8 cellular contexts compared by ENCODE assay signal in the genomic region with DNA sequence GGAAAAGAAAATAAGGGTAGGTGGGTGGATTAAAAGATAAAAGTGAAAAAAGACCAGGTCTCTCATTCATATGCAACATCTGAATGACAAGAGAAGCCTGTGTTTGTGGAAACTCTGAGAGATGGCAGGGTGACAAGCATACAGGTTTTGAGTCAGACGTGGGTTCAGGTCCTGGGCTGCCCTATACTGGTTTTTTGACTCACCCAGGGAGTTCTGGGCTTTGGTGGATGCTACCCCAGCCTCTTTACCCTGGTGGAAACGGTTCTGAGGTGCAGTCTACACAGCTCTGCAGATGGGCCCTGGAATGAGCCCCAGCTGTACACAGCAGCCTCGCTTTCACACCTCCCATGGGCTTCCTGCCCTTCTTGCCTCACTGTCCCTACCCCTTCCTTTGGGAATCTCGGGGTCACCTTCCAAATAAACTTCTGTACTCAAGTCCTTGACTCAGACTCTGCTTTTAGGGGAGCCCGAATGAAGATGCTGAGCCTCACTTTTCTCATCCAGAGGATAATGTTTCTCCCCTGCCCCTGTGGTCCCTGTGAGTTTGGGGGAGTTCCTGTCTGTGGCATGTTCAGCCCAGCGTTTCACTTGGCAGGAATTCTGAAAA.
DNase-seq lines count a peak whose midpoint lies in the region; ATAC-seq and TF ChIP-seq lines count a peak whose summit lies in the region.

No MANE protein-coding gene starts in this region.

- H3K36me3 Mint-ChIP-seq in chondrocyte (ENCODE audit: low read depth): no peaks in the 10 kb centered on the region

- no peaks in the 10 kb centered on the region for H3K27me3 Mint-ChIP-seq in chondrocyte (ENCODE audit: low read depth)

- H2AFZ ChIP-seq in SK-N-SH (ENCODE audit: low read depth): no peak overlapping the region

- no peaks in the 10 kb centered on the region for H3K27me3 ChIP-seq in SK-N-SH (ENCODE audit: insufficient read depth)

- H3K4me1 ChIP-seq in SK-N-SH (ENCODE audit: control insufficient read depth in 1 of 2, insufficient read depth in 2 of 2, low read depth in 1 of 2, low read length in 1 of 2): peaks cover 31 to 46% of the 10 kb centered on the region in 2 experiments

- no peak overlapping the region for H3K4me3 Mint-ChIP-seq in chondrocyte (ENCODE audit: unreplicated experiment)

- H3K27ac ChIP-seq in SK-N-SH (ENCODE audit: low read depth in 2 of 2, low read length in 1 of 2): peak overlapping the region; percentile 53 to 93

- H3K4me1 Mint-ChIP-seq in chondrocyte (ENCODE audit: low read depth): peaks cover 71% of the 10 kb centered on the region

- peaks cover 30% of the 10 kb centered on the region for H3F3A ChIP-seq in SK-N-SH (replicated peaks; ENCODE audit: insufficient read depth)

- H3K4me2 ChIP-seq in SK-N-SH: 0 out of 2 replicates have a peak overlapping the region, but pooled peaks have one; percentile 41

- POLR2A ChIA-PET in SK-N-SH (lab: Yijun Ruan, JAX): no interaction called here

- H3K27ac Mint-ChIP-seq in chondrocyte (ENCODE audit: unreplicated experiment): peak overlapping the region; percentile 66

- H4K20me1 ChIP-seq in SK-N-SH (ENCODE audit: insufficient read depth): no peaks in the 10 kb centered on the region

- 81% methylated on average over 5 of the region's 6 CpGs for WGBS in SK-N-SH (ENCODE audit: low lambda C conversion rate)

- TF ChIP-seq EP300 in SK-N-SH (IDR thresholded peaks at IDR 0.05; ENCODE audit: borderline replicate concordance in 1 of 2, low read depth in 1 of 2, low read length in 1 of 2): no peak

- TF ChIP-seq RAD21 in SK-N-SH (IDR thresholded peaks at IDR 0.05; ENCODE audit: low read length): no peak

- no peaks in the 10 kb centered on the region for H3K9me3 Mint-ChIP-seq in chondrocyte (ENCODE audit: low read depth)

- H3K9ac ChIP-seq in SK-N-SH: peak overlapping the region; percentile 45; the same call in 1 of the 2 replicates

- H3K4me3 ChIP-seq in SK-N-SH (ENCODE audit: low read depth in 2 of 2, low read length in 1 of 2): no peak overlapping the region

- H3K36me3 ChIP-seq in SK-N-SH (replicated peaks in 1 of 2; ENCODE audit: control insufficient read depth in 1 of 2, insufficient read depth in 2 of 2, low read length in 1 of 2): peaks cover under 1 to 7% of the 10 kb centered on the region in 2 experiments

- CTCF ChIA-PET in SK-N-SH (lab: Yijun Ruan, JAX): interaction anchor here (1.1 to 1.7 kb wide), 3 partner anchors 9 to 258 kb away, joined by 5 to 8 read pairs (median 6); no protein-coding TSS in a partner anchor

- TF ChIP-seq CTCF in SK-N-SH (IDR thresholded peaks at IDR 0.05) (no peak), chondrocyte (IDR thresholded peaks at IDR 0.05) (no peak)

- DNase-seq in SK-N-SH (no peak), chondrocyte (ENCODE audit: low spot score) (no peak), anterior cingulate cortex (lab: John Stamatoyannopoulos, UW) (no peak), ureter (ENCODE audit: low spot score) (no peak)
- peak; percentile 64 to 72 for DNase-seq in stimulated activated CD4-positive, alpha-beta T cell treated with anti-CD3 and anti-CD28 coated beads, Interleukin-2, amount 100 ng/mL, for 24 hours

- H3K9me2 ChIP-seq in SK-N-SH: no peaks in the 10 kb centered on the region

- H3K79me2 ChIP-seq in SK-N-SH (ENCODE audit: insufficient read depth): no peaks in the 10 kb centered on the region

- peak; percentile 29 for ATAC-seq in GM19463 (IDR thresholded peaks at IDR 0.05; ENCODE audit: unreplicated experiment)
- ATAC-seq in GM18498 (IDR thresholded peaks at IDR 0.05; ENCODE audit: unreplicated experiment): no peak
- ATAC-seq in HG02938 (IDR thresholded peaks at IDR 0.05; ENCODE audit: unreplicated experiment): no peak

- no peaks in the 10 kb centered on the region for H3K9me3 ChIP-seq in SK-N-SH

TF ChIP-seq in SK-N-SH, 30 proteins besides CTCF, POLR2A, EP300 and RAD21:
- TF ChIP-seq FOSL2 (IDR thresholded peaks at IDR 0.05; ENCODE audit: borderline replicate concordance, low read depth) (no peak), GATA2 (CRISPR knock-in tag; IDR thresholded peaks at IDR 0.05) (no peak)
- TF ChIP-seq, protein P1, sequence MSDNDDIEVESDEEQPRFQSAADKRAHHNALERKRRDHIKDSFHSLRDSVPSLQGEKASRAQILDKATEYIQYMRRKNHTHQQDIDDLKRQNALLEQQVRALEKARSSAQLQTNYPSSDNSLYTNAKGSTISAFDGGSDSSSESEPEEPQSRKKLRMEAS (IDR thresholded peaks at IDR 0.05; ENCODE audit: low read depth): no peak

Comparison
In these comparisons a context has a peak if more than half of its experiments do, and no peak if none do; other contexts are left out.
1. DNase-seq: peak in stimulated activated CD4-positive, alpha-beta T cell treated with anti-CD3 and anti-CD28 coated beads, Interleukin-2, amount 100 ng/mL, for 24 hours (2 of 2); none in SK-N-SH (single experiment), chondrocyte (single experiment), anterior cingulate cortex (0 of 58) and ureter (single experiment).